24 cellular contexts compared by ENCODE assay signal in genomic region chr1:4681026-4681425, GRCh38. TPM values are rescaled to one million over a fixed set of nuclear protein-coding genes. Genes with fewer than 3 reads are reported as not detected.
DNase-seq lines count a peak whose midpoint lies in the region; FAIRE-seq and TF ChIP-seq lines count a peak whose summit lies in the region.
"Had no signal": no experiment of that assay in that cellular context is flagged by ENCODE, and none has a peak within 500 bp of the region (broad histone marks: within the 10 kb centered on the region; RNA-seq: fewer than 3 reads in every experiment).

No MANE protein-coding gene starts in this region.

- H3K36me3 Mint-ChIP-seq in Calu3 (ENCODE audit: insufficient read depth, unreplicated experiment): no peaks in the 10 kb centered on the region
- H3K36me3 Mint-ChIP-seq: CD4-positive, CD25-positive, alpha-beta regulatory T cell had no signal

- BruUV-seq in Calu3 (replicated peaks; lab: Mats Ljungman, UMichigan): no TSS peak

- H3K27ac ChIP-seq in adrenal gland: no peak overlapping the region
- H3K27ac ChIP-seq: HL-60, KMS-11, PC-9, RWPE1 had no signal

- peak; percentile 83 for FAIRE-seq in frontal cortex (lab: Jason Lieb, UNC)

- no peak for TF ChIP-seq CTCF in adrenal gland (IDR thresholded peaks at IDR 0.05)
- no peak for TF ChIP-seq CTCF in Calu3 (IDR thresholded peaks at IDR 0.05; ENCODE audit: unreplicated experiment)

- no peaks in the 10 kb centered on the region for H3K27me3 Mint-ChIP-seq in Calu3 (ENCODE audit: unreplicated experiment)

- H3K9me3 ChIP-seq in adrenal gland (replicated peaks in 1 of 3): no peaks in the 10 kb centered on the region

- no peak overlapping the region for H3K4me3 ChIP-seq in adrenal gland
- H3K4me3 ChIP-seq: PC-9 had no signal

- peak in 50 of 58 donors; percentile 18 to 91 (median 64) for DNase-seq in anterior cingulate cortex (lab: John Stamatoyannopoulos, UW)
- peak in 1 of 2 donors; percentile 60 for DNase-seq in frontal cortex (ENCODE audit: low spot score in 2 of 2)
- peak; percentile 92 for DNase-seq in midbrain (lab: John Stamatoyannopoulos, UW)
- DNase-seq in putamen (ENCODE audit: low spot score): peak; percentile 94
- no peak for DNase-seq in adrenal gland
- DNase-seq in activated naive CD4-positive, alpha-beta T cell treated with anti-CD3 and anti-CD28 coated beads, Interleukin-2, amount 50 U/mL, for 16 hours: no peak
- no peak for DNase-seq in Calu3
- no peak for DNase-seq in activated CD4-positive, CD25-positive, alpha-beta regulatory T cell (lab: John Stamatoyannopoulos, UW)
- DNase-seq: AML-193; CD4-positive, CD25-positive, alpha-beta regulatory T cell; COR-L47; DMS153; GF-D8; H9; MV-4-11; NCI-H1417; NCI-H187 treated with DMSO at 0.1 percent for 48 hours; NCI-H2227 treated with DMSO at 0.1 percent for 48 hours; NCI-H510A treated with DMSO at 0.1 percent for 48 hours; PC-9; SIG-M5 had no signal

- H3K27me3 ChIP-seq in adrenal gland: no peaks in the 10 kb centered on the region

- H3K4me1 Mint-ChIP-seq in Calu3 (ENCODE audit: low read depth, unreplicated experiment): no peaks in the 10 kb centered on the region
- H3K4me1 Mint-ChIP-seq: CD4-positive, CD25-positive, alpha-beta regulatory T cell had no signal

- no peak for TF ChIP-seq POLR2A in adrenal gland (IDR thresholded peaks at IDR 0.05)

- no peaks in the 10 kb centered on the region for H3K4me1 ChIP-seq in adrenal gland (replicated peaks in 1 of 2)

- no peak overlapping the region for H3K27ac Mint-ChIP-seq in Calu3 (ENCODE audit: unreplicated experiment)
- H3K27ac Mint-ChIP-seq: CD4-positive, CD25-positive, alpha-beta regulatory T cell; H9 had no signal

- no peak overlapping the region for H3K4me3 Mint-ChIP-seq in Calu3 (ENCODE audit: low read depth, unreplicated experiment)
- H3K4me3 Mint-ChIP-seq: CD4-positive, CD25-positive, alpha-beta regulatory T cell; H9 had no signal

- 74 to 78% (median 76%) methylated on average over 8 to 9 of the region's 9 CpGs for WGBS in adrenal gland, 4 donors

- no peaks in the 10 kb centered on the region for H3K36me3 ChIP-seq in adrenal gland (replicated peaks in 1 of 2)

- CTCF ChIA-PET in Calu3 (lab: Charles Lee): no interaction called here

- intact Hi-C loops in adrenal gland (cut with DNase I) (no loop called here), Calu3 (cut with micrococcal nuclease; ENCODE audit: unreplicated experiment) (no loop called here)

- H3K9me3 Mint-ChIP-seq in Calu3 (ENCODE audit: low read depth, unreplicated experiment): no peaks in the 10 kb centered on the region

RNA-seq across cellular contexts. Expression of gene AJAP1, which starts 26.6 kb away (rescaled TPM):
- total RNA-seq in frontal cortex (16.7 TPM), adrenal gland (1 to 10 TPM in 2 of 8 donors, under 1 TPM in 6; 0.32 to 2.2 (median 0.50) TPM), Calu3 (2022) (not detected in 2 replicates)
- polyA plus RNA-seq in adrenal gland: under 1 TPM; 0.07 to 0.32 (median 0.20) TPM
- total RNA-seq: PC-9 had no signal

Comparison
In these comparisons a context has a peak if more than half of its experiments do, and no peak if none do; other contexts are left out.
1. DNase-seq: peak in anterior cingulate cortex (50 of 58), midbrain (single experiment) and putamen (single experiment); none in adrenal gland (0 of 7), activated naive CD4-positive, alpha-beta T cell treated with anti-CD3 and anti-CD28 coated beads, Interleukin-2, amount 50 U/mL, for 16 hours (single experiment), Calu3 (single experiment) and activated CD4-positive, CD25-positive, alpha-beta regulatory T cell (0 of 4).